Comparison of ENCODE assay signal across 15 cellular contexts in the genomic region with DNA sequence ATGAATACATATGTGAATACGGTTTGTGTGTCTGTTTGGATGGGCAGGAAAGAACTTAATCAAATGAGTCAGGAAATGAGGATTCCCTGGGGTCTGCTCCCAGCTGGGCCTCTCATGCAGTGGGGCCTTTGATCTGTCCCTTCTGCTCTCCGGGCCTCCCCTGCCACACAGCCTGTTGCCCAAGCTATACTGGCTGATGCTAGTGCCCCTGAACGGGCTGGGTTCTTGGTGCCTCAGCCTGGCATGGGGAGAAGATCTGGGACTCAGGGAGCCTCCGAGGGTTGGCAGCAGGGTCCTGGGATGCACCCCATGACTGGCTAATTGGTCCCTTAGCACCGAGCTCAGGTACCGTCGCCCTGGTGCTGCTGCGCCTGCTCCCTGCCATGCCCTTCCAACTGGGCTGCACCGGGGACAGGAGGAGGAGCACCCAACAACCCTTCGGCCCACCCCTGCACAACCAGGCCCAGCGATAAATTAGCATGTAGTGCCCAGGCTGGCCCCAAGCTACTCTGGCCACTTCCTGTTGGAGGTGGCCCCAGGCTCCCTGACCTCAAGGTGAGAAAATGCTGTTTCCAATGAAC.
"Had no signal": no experiment of that assay in that cellular context is flagged by ENCODE, and none has a peak within 500 bp of the region (broad histone marks: within the 10 kb centered on the region; RNA-seq: fewer than 3 reads in every experiment).

No MANE protein-coding gene starts in this region.

- H3K27ac Mint-ChIP-seq: activated B cell treated with CpG ODN at 0.5 μM for 24 hours; dendritic cell treated with granulocyte-macrophage colony-stimulating factor and Interleukin-4, amounts not matched to agents 40 ng/mL and 50 ng/mL, for 4 days; nephron; T-helper 17 cell; type B pancreatic cell had no signal

- H3K27me3 Mint-ChIP-seq: activated B cell treated with CpG ODN at 0.5 μM for 24 hours; effector memory CD8-positive, alpha-beta T cell; T-helper 17 cell; type B pancreatic cell had no signal

- H3K36me3 Mint-ChIP-seq: type B pancreatic cell had no signal

- H3K9me3 ChIP-seq: body of pancreas had no signal

- ATAC-seq: activated naive CD4-positive, alpha-beta T cell treated with anti-CD3 and anti-CD28 coated beads, Interleukin-2, amount 50 U/mL, for 72 hours; body of pancreas; effector memory CD8-positive, alpha-beta T cell; sciatic nerve; T-helper 17 cell had no signal

- DNase-seq: amniotic stem cell; effector memory CD8-positive, alpha-beta T cell; erythroblast; hippocampal formation; stimulated activated CD4-positive, alpha-beta T cell treated with anti-CD3 and anti-CD28 coated beads, Interleukin-12 subunit alpha, Interleukin-12 subunit beta, amount 100 ng/mL, for 4 hours; stimulated activated naive CD4-positive, alpha-beta T cell; substantia nigra; T-helper 17 cell had no signal

- H3K9me3 Mint-ChIP-seq: activated naive CD4-positive, alpha-beta T cell treated with anti-CD3 and anti-CD28 coated beads, Interleukin-2, amount 50 U/mL, for 72 hours; dendritic cell treated with granulocyte-macrophage colony-stimulating factor and Interleukin-4, amounts not matched to agents 40 ng/mL and 50 ng/mL, for 4 days; type B pancreatic cell had no signal

- H3K4me1 ChIP-seq: body of pancreas had no signal

- H3K27ac ChIP-seq: body of pancreas had no signal

- H3K4me3 ChIP-seq: body of pancreas had no signal

- H3K4me3 Mint-ChIP-seq: activated B cell treated with CpG ODN at 0.5 μM for 24 hours; dendritic cell treated with granulocyte-macrophage colony-stimulating factor and Interleukin-4, amounts not matched to agents 40 ng/mL and 50 ng/mL, for 4 days; effector memory CD8-positive, alpha-beta T cell; nephron; T-helper 17 cell; type B pancreatic cell had no signal

- H3K27me3 ChIP-seq: body of pancreas had no signal
